In genomic region chr2:66390811-66391210, GRCh38 we compare ENCODE assay signal across 21 cellular contexts. TPM values are rescaled to one million over a fixed set of nuclear protein-coding genes. Genes with fewer than 3 reads are reported as not detected.
DNase-seq lines count a peak whose midpoint lies in the region; ATAC-seq and TF ChIP-seq lines count a peak whose summit lies in the region.
"Had no signal": no experiment of that assay in that cellular context is flagged by ENCODE, and none has a peak within 500 bp of the region (broad histone marks: within the 10 kb centered on the region; RNA-seq: fewer than 3 reads in every experiment).

No MANE protein-coding gene starts in this region.

- H3K36me3 Mint-ChIP-seq in endodermal cell (ENCODE audit: low read depth) = no peaks in the 10 kb centered on the region
- H3K36me3 Mint-ChIP-seq in nephron progenitor cell (ENCODE audit: low read depth) = peaks cover 19% of the 10 kb centered on the region

- peak overlapping the region; percentile 94 for H3K27ac Mint-ChIP-seq in endodermal cell
- no peak overlapping the region for H3K27ac Mint-ChIP-seq in nephron progenitor cell
- H3K27ac Mint-ChIP-seq: activated CD8-positive, alpha-beta T cell treated with anti-CD3 and anti-CD28 coated beads for 36 hours had no signal

- WGBS in HUES64 = 80% methylated on average over 8 of the region's 9 CpGs
- WGBS in endodermal cell (ENCODE audit: insufficient coverage in 1 of 2, insufficient read length in 1 of 2), 2 experiments = 94 to 100% methylated on average over 2 to 9 of the region's 9 CpGs

- no peak for DNase-seq in endodermal cell
- DNase-seq in nephron progenitor cell = no peak
- no peak for DNase-seq in stimulated activated CD4-positive, alpha-beta T cell treated with anti-CD3 and anti-CD28 coated beads, Interleukin-4, amount 100 ng/mL, for 4 hours
- DNase-seq in activated CD4-positive, alpha-beta T cell treated with anti-CD3 and anti-CD28 coated beads for 1 hour = no peak
- DNase-seq: activated CD8-positive, alpha-beta T cell treated with anti-CD3 and anti-CD28 coated beads for 36 hours; activated naive CD4-positive, alpha-beta T cell treated with anti-CD3 and anti-CD28 coated beads, Interleukin-2, amount 50 U/mL, for 16 hours; activated T-cell treated with anti-CD3 and anti-CD28 coated beads, Interleukin-2, amount 50 U/mL, for 4 hours; effector memory CD4-positive, alpha-beta T cell; EL; Kasumi-1; left ventricle myocardium inferior; sigmoid colon; stomach; uterus; WERI-Rb-1 had no signal

- peak overlapping the region; percentile 49 for H3K4me3 ChIP-seq in HUES64 (ENCODE audit: low read length)
- H3K4me3 ChIP-seq in endodermal cell (ENCODE audit: low read length) = peak overlapping the region; percentile 47
- H3K4me3 ChIP-seq: ascending aorta, left ventricle myocardium inferior, sigmoid colon, stomach, uterus had no signal

- no peak for ATAC-seq in HG03432 (IDR thresholded peaks at IDR 0.05; ENCODE audit: unreplicated experiment)
- ATAC-seq: activated CD8-positive, alpha-beta T cell treated with anti-CD3 and anti-CD28 coated beads for 36 hours; activated T-cell treated with anti-CD3 and anti-CD28 coated beads, Interleukin-2, amount 50 U/mL, for 4 hours; Right ventricle myocardium inferior had no signal

- H3K9me3 ChIP-seq in ES-I3 (ENCODE audit: control insufficient read depth, insufficient read depth, low read length) = no peaks in the 10 kb centered on the region
- H3K9me3 ChIP-seq in HUES64 (ENCODE audit: insufficient read depth, low read depth, low read length) = no peaks in the 10 kb centered on the region
- no peaks in the 10 kb centered on the region for H3K9me3 ChIP-seq in endodermal cell (ENCODE audit: control insufficient read depth, low read length)
- H3K9me3 ChIP-seq: ascending aorta, left ventricle myocardium inferior, sigmoid colon, stomach, uterus had no signal

- H3K4me1 Mint-ChIP-seq in endodermal cell = peaks cover 3% of the 10 kb centered on the region
- H3K4me1 Mint-ChIP-seq in nephron progenitor cell = peaks cover 46% of the 10 kb centered on the region

- no peak for TF ChIP-seq CTCF in endodermal cell (conservative IDR thresholded peaks at IDR 0.05)
- no peak for TF ChIP-seq CTCF in nephron progenitor cell (IDR thresholded peaks at IDR 0.05)

- H3K27me3 ChIP-seq in HUES64 (ENCODE audit: insufficient read depth, low read length) (no peaks in the 10 kb centered on the region), endodermal cell (ENCODE audit: control insufficient read depth, insufficient read depth, low read length, poor library complexity, severe bottlenecking) (no peaks in the 10 kb centered on the region)
- H3K27me3 ChIP-seq: ascending aorta, sigmoid colon, uterus had no signal

- peak overlapping the region; percentile 77 for H3K9ac ChIP-seq in ES-I3 (ENCODE audit: low read depth, low read length)
- no peak overlapping the region; the same call in 1 of the 2 replicates for H3K9ac ChIP-seq in HUES64 (ENCODE audit: low read depth, low read length)
- H3K9ac ChIP-seq in endodermal cell (ENCODE audit: extremely low read depth, low read length, poor library complexity, severe bottlenecking) = no peak overlapping the region

- H3K27me3 Mint-ChIP-seq in endodermal cell (ENCODE audit: insufficient read depth) (no peaks in the 10 kb centered on the region), nephron progenitor cell (ENCODE audit: low read depth, poor library complexity) (no peaks in the 10 kb centered on the region)
- H3K27me3 Mint-ChIP-seq: activated CD8-positive, alpha-beta T cell treated with anti-CD3 and anti-CD28 coated beads for 36 hours had no signal

- H3K4me3 Mint-ChIP-seq in endodermal cell (peak overlapping the region; percentile 68), nephron progenitor cell (peak overlapping the region; percentile 61)
- H3K4me3 Mint-ChIP-seq: activated CD8-positive, alpha-beta T cell treated with anti-CD3 and anti-CD28 coated beads for 36 hours; activated T-cell treated with anti-CD3 and anti-CD28 coated beads, Interleukin-2, amount 50 U/mL, for 4 hours had no signal

- H3K27ac ChIP-seq in HUES64 (ENCODE audit: low read depth, low read length) (no peak overlapping the region), endodermal cell (ENCODE audit: low read depth, low read length) (no peak overlapping the region)
- H3K27ac ChIP-seq: ascending aorta, left ventricle myocardium inferior, sigmoid colon, stomach, WERI-Rb-1 had no signal

- H3K36me3 ChIP-seq in ES-I3 (ENCODE audit: insufficient read depth, low read length) (no peaks in the 10 kb centered on the region), HUES64 (ENCODE audit: insufficient read depth, low read length) (no peaks in the 10 kb centered on the region), endodermal cell (ENCODE audit: control insufficient read depth, insufficient read depth, low read length) (no peaks in the 10 kb centered on the region)
- H3K36me3 ChIP-seq: ascending aorta, left ventricle myocardium inferior, sigmoid colon, stomach, uterus, WERI-Rb-1 had no signal

- H3K9me3 Mint-ChIP-seq in endodermal cell (peaks cover 27% of the 10 kb centered on the region), nephron progenitor cell (peaks cover 39% of the 10 kb centered on the region)
- H3K9me3 Mint-ChIP-seq: activated CD8-positive, alpha-beta T cell treated with anti-CD3 and anti-CD28 coated beads for 36 hours; activated T-cell treated with anti-CD3 and anti-CD28 coated beads, Interleukin-2, amount 50 U/mL, for 4 hours had no signal

- peaks cover 7% of the 10 kb centered on the region for H3K4me1 ChIP-seq in ES-I3 (ENCODE audit: insufficient read depth, low read length)
- H3K4me1 ChIP-seq in HUES64 (ENCODE audit: insufficient read depth, low read length) = peaks cover 25% of the 10 kb centered on the region
- H3K4me1 ChIP-seq in endodermal cell (ENCODE audit: control insufficient read depth, insufficient read depth, low read length) = no peaks in the 10 kb centered on the region
- H3K4me1 ChIP-seq: ascending aorta, left ventricle myocardium inferior, stomach, uterus had no signal

RNA-seq across cellular contexts. Expression of gene MEIS1, which starts 44.1 kb away (rescaled TPM):
- 10.8 TPM for polyA plus RNA-seq in HUES64 (2013, experiment 1 of 2)
- 26.2 TPM for polyA plus RNA-seq in HUES64 (2013, experiment 2 of 2)
- 1 to 10 TPM; 1.8 to 2.3 TPM for total RNA-seq in endodermal cell
- polyA plus RNA-seq in endodermal cell (2013, experiment 1 of 2) = 80.5 TPM
- polyA plus RNA-seq in endodermal cell (2013, experiment 2 of 2) = 81.9 TPM
- total RNA-seq: activated CD8-positive, alpha-beta T cell treated with anti-CD3 and anti-CD28 coated beads for 36 hours; T-helper 1 cell treated with Interleukin-12 subunit alpha and Interleukin-12 subunit beta and Interleukin-4 antibody, amounts not matched to agents 30 ng/mL and 1 ng/mL, for 36 hours had no signal
